ENCODE assay signal across 41 cellular contexts in the genomic region with DNA sequence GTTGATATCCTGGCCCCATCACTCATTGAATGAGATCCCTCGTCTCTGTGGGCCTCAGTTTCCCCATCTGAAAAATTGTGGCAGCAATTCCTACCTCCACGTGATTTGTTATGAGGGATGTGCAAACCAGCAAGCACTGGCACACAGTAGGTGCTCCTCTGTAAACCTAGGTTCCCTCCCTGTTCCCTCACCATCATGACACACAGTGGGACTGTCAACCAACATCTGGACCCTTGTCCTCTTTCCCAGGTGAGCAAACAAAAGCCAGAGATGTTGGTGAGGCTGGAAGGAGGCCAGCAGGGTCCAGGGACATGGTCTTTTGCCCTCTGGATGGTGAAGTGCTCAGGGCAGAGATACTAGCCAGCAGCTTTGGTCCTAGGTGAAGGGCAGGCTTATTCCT. TPM values are rescaled to one million over a fixed set of nuclear protein-coding genes. Genes with fewer than 3 reads are reported as not detected.
"Had no signal": no experiment of that assay in that cellular context is flagged by ENCODE, and none has a peak within 500 bp of the region (broad histone marks: within the 10 kb centered on the region; RNA-seq: fewer than 3 reads in every experiment).

No MANE protein-coding gene starts in this region.

- H3K27ac ChIP-seq: adrenal gland, ascending aorta, body of pancreas, brain microvascular endothelial cell, breast epithelium, cardiac muscle cell had no signal

- DNase-seq: activated effector memory CD4-positive, alpha-beta T cell treated with anti-CD3 and anti-CD28 coated beads, Interleukin-2, amount 50 U/mL, for 16 hours; activated effector memory CD4-positive, alpha-beta T cell treated with Interleukin-2 at 50 U/mL for 16 hours; activated gamma-delta T cell; activated gamma-delta T cell treated with Interleukin-2 at 50 U/mL for 16 hours; activated naive CD4-positive, alpha-beta T cell; activated naive CD4-positive, alpha-beta T cell treated with anti-CD3 and anti-CD28 coated beads for 36 hours; activated naive CD4-positive, alpha-beta T cell treated with anti-CD3 and anti-CD28 coated beads, Interleukin-2, amount 10 ng/mL, durations not matched to agents 7 days and 5 days; activated naive CD4-positive, alpha-beta T cell treated with anti-CD3 and anti-CD28 coated beads, Interleukin-2, amount 50 U/mL, for 16 hours; activated naive CD4-positive, alpha-beta T cell treated with Interleukin-2 at 50 U/mL for 16 hours; activated naive CD8-positive, alpha-beta T cell treated with anti-CD3 and anti-CD28 coated beads for 36 hours; activated naive CD8-positive, alpha-beta T cell treated with anti-CD3 and anti-CD28 coated beads, Interleukin-2, amount 10 ng/mL, durations not matched to agents 7 days and 5 days; activated naive CD8-positive, alpha-beta T cell treated with anti-CD3 and anti-CD28 coated beads, Interleukin-2, amount 50 U/mL, for 24 hours; activated T-cell treated with anti-CD3 and anti-CD28 coated beads, Interleukin-2, amount 50 U/mL, for 24 hours; activated T-cell treated with anti-CD3 and anti-CD28 coated beads, Interleukin-2, amount 50 U/mL, for 4 hours; activated T-cell treated with anti-CD3 and anti-CD28 coated beads, Interleukin-2, amount 50 U/mL, for 48 hours; activated T-cell treated with anti-CD3 and anti-CD28 coated beads, Interleukin-2, amount 50 U/mL, for 72 hours; adrenal gland; amniotic stem cell; amygdala; anterior cingulate cortex; aorta; body of pancreas; brain microvascular endothelial cell; caudate nucleus; central memory CD4-positive, alpha-beta T cell; cerebellar nuclear complex had no signal

- H3K27me3 Mint-ChIP-seq: activated naive CD8-positive, alpha-beta T cell; activated naive CD8-positive, alpha-beta T cell treated with anti-CD3 and anti-CD28 coated beads for 36 hours had no signal

- H3K4me3 ChIP-seq: adrenal gland, ascending aorta, body of pancreas, breast epithelium, cardiac muscle cell had no signal

- H3K36me3 Mint-ChIP-seq: activated naive CD4-positive, alpha-beta T cell treated with anti-CD3 and anti-CD28 coated beads, Interleukin-2, amount 10 ng/mL, durations not matched to agents 7 days and 5 days; activated naive CD4-positive, alpha-beta T cell treated with anti-CD3 and anti-CD28 coated beads, Interleukin-2, amount 50 U/mL, for 24 hours; activated naive CD4-positive, alpha-beta T cell treated with anti-CD3 and anti-CD28 coated beads, Interleukin-2, amount 50 U/mL, for 72 hours; activated naive CD8-positive, alpha-beta T cell; activated naive CD8-positive, alpha-beta T cell treated with anti-CD3 and anti-CD28 coated beads for 36 hours; activated naive CD8-positive, alpha-beta T cell treated with anti-CD3 and anti-CD28 coated beads, Interleukin-2, amount 10 ng/mL, durations not matched to agents 7 days and 5 days; brain had no signal

- ATAC-seq: activated naive CD4-positive, alpha-beta T cell treated with anti-CD3 and anti-CD28 coated beads, Interleukin-2, amount 50 U/mL, for 72 hours; activated naive CD8-positive, alpha-beta T cell treated with anti-CD3 and anti-CD28 coated beads, Interleukin-2, amount 50 U/mL, for 24 hours; activated T-cell treated with anti-CD3 and anti-CD28 coated beads, Interleukin-2, amount 50 U/mL, for 4 hours; activated T-cell treated with anti-CD3 and anti-CD28 coated beads, Interleukin-2, amount 50 U/mL, for 72 hours; activated T-helper 17 cell treated with anti-CD3 and anti-CD28 coated beads, Interleukin-2, amount 50 U/mL, for 72 hours; body of pancreas had no signal

- H3K9me3 ChIP-seq: adrenal gland, ascending aorta, body of pancreas, breast epithelium had no signal

- H3K9me3 Mint-ChIP-seq: activated naive CD4-positive, alpha-beta T cell treated with anti-CD3 and anti-CD28 coated beads for 36 hours; activated naive CD4-positive, alpha-beta T cell treated with anti-CD3 and anti-CD28 coated beads, Interleukin-2, amount 10 ng/mL, durations not matched to agents 7 days and 5 days; activated naive CD4-positive, alpha-beta T cell treated with anti-CD3 and anti-CD28 coated beads, Interleukin-2, amount 50 U/mL, for 24 hours; activated naive CD4-positive, alpha-beta T cell treated with anti-CD3 and anti-CD28 coated beads, Interleukin-2, amount 50 U/mL, for 72 hours; activated naive CD8-positive, alpha-beta T cell treated with anti-CD3 and anti-CD28 coated beads for 36 hours; activated naive CD8-positive, alpha-beta T cell treated with anti-CD3 and anti-CD28 coated beads, Interleukin-2, amount 10 ng/mL, durations not matched to agents 7 days and 5 days; activated naive CD8-positive, alpha-beta T cell treated with anti-CD3 and anti-CD28 coated beads, Interleukin-2, amount 50 U/mL, for 24 hours; activated T-cell treated with anti-CD3 and anti-CD28 coated beads, Interleukin-2, amount 50 U/mL, for 24 hours; activated T-cell treated with anti-CD3 and anti-CD28 coated beads, Interleukin-2, amount 50 U/mL, for 4 hours; activated T-cell treated with anti-CD3 and anti-CD28 coated beads, Interleukin-2, amount 50 U/mL, for 72 hours; activated T-helper 1 cell treated with anti-CD3 and anti-CD28 coated beads, Interleukin-12 subunit alpha, Interleukin-12 subunit beta, Interleukin-2, Interleukin-4 antibody, amounts not matched to agents 30 ng/mL and 10 ng/mL and 1 ng/mL, durations not matched to agents 14 hours and 24 hours and 36 hours; activated T-helper 17 cell treated with anti-CD3 and anti-CD28 coated beads, Interleukin-2, amount 50 U/mL, for 72 hours; activated T-helper 2 cell treated with anti-CD3 and anti-CD28 coated beads, Interferon-gamma antibody, Interleukin-2, Interleukin-4, amounts not matched to agents 10 μg/mL and 5 μg/mL and 100 μg/mL, durations not matched to agents 14 hours and 24 hours and 36 hours; brain; central memory CD8-positive, alpha-beta T cell had no signal

- H3K27me3 ChIP-seq: ascending aorta, body of pancreas, brain microvascular endothelial cell, breast epithelium, cardiac muscle cell had no signal

- H3K4me1 Mint-ChIP-seq: activated T-helper 17 cell treated with anti-CD3 and anti-CD28 coated beads, Interleukin-2, amount 50 U/mL, for 72 hours; brain had no signal

- FAIRE-seq: astrocyte had no signal

- H3K27ac Mint-ChIP-seq: activated naive CD4-positive, alpha-beta T cell treated with anti-CD3 and anti-CD28 coated beads for 36 hours; activated naive CD4-positive, alpha-beta T cell treated with anti-CD3 and anti-CD28 coated beads, Interleukin-2, amount 10 ng/mL, durations not matched to agents 7 days and 5 days; activated naive CD4-positive, alpha-beta T cell treated with anti-CD3 and anti-CD28 coated beads, Interleukin-2, amount 50 U/mL, for 24 hours; activated naive CD4-positive, alpha-beta T cell treated with anti-CD3 and anti-CD28 coated beads, Interleukin-2, amount 50 U/mL, for 72 hours; activated naive CD8-positive, alpha-beta T cell; activated naive CD8-positive, alpha-beta T cell treated with anti-CD3 and anti-CD28 coated beads for 36 hours; activated naive CD8-positive, alpha-beta T cell treated with anti-CD3 and anti-CD28 coated beads, Interleukin-2, amount 10 ng/mL, durations not matched to agents 7 days and 5 days; activated naive CD8-positive, alpha-beta T cell treated with anti-CD3 and anti-CD28 coated beads, Interleukin-2, amount 50 U/mL, for 24 hours; activated T-cell treated with anti-CD3 and anti-CD28 coated beads, Interleukin-2, amount 50 U/mL, for 24 hours; activated T-cell treated with anti-CD3 and anti-CD28 coated beads, Interleukin-2, amount 50 U/mL, for 72 hours; activated T-helper 1 cell treated with anti-CD3 and anti-CD28 coated beads, Interleukin-12 subunit alpha, Interleukin-12 subunit beta, Interleukin-2, Interleukin-4 antibody, amounts not matched to agents 30 ng/mL and 10 ng/mL and 1 ng/mL, durations not matched to agents 14 hours and 24 hours and 36 hours; activated T-helper 17 cell treated with anti-CD3 and anti-CD28 coated beads, Interleukin-2, amount 50 U/mL, for 72 hours; activated T-helper 2 cell treated with anti-CD3 and anti-CD28 coated beads, Interferon-gamma antibody, Interleukin-2, Interleukin-4, amounts not matched to agents 10 μg/mL and 5 μg/mL and 100 μg/mL, durations not matched to agents 14 hours and 24 hours and 36 hours; brain had no signal

- H3K4me3 Mint-ChIP-seq: activated naive CD4-positive, alpha-beta T cell treated with anti-CD3 and anti-CD28 coated beads for 36 hours; activated naive CD4-positive, alpha-beta T cell treated with anti-CD3 and anti-CD28 coated beads, Interleukin-2, amount 10 ng/mL, durations not matched to agents 7 days and 5 days; activated naive CD4-positive, alpha-beta T cell treated with anti-CD3 and anti-CD28 coated beads, Interleukin-2, amount 50 U/mL, for 24 hours; activated naive CD8-positive, alpha-beta T cell; activated naive CD8-positive, alpha-beta T cell treated with anti-CD3 and anti-CD28 coated beads for 36 hours; activated naive CD8-positive, alpha-beta T cell treated with anti-CD3 and anti-CD28 coated beads, Interleukin-2, amount 10 ng/mL, durations not matched to agents 7 days and 5 days; activated naive CD8-positive, alpha-beta T cell treated with anti-CD3 and anti-CD28 coated beads, Interleukin-2, amount 50 U/mL, for 24 hours; activated T-cell treated with anti-CD3 and anti-CD28 coated beads, Interleukin-2, amount 50 U/mL, for 24 hours; activated T-cell treated with anti-CD3 and anti-CD28 coated beads, Interleukin-2, amount 50 U/mL, for 4 hours; activated T-cell treated with anti-CD3 and anti-CD28 coated beads, Interleukin-2, amount 50 U/mL, for 72 hours; activated T-helper 1 cell treated with anti-CD3 and anti-CD28 coated beads, Interleukin-12 subunit alpha, Interleukin-12 subunit beta, Interleukin-2, Interleukin-4 antibody, amounts not matched to agents 30 ng/mL and 10 ng/mL and 1 ng/mL, durations not matched to agents 14 hours and 24 hours and 36 hours; activated T-helper 17 cell treated with anti-CD3 and anti-CD28 coated beads, Interleukin-2, amount 50 U/mL, for 72 hours; brain; central memory CD8-positive, alpha-beta T cell had no signal

- H3K36me3 ChIP-seq: adrenal gland, ascending aorta, brain microvascular endothelial cell, breast epithelium, cardiac muscle cell had no signal

- H3K4me1 ChIP-seq: adrenal gland, ascending aorta, body of pancreas, breast epithelium had no signal

RNA-seq across cellular contexts. Expression of a gene that starts 26.1 kb away (rescaled TPM):
- total RNA-seq: activated naive CD4-positive, alpha-beta T cell treated with anti-CD3 and anti-CD28 coated beads for 36 hours; activated naive CD4-positive, alpha-beta T cell treated with anti-CD3 and anti-CD28 coated beads, Interleukin-2, amount 50 U/mL, for 72 hours; activated naive CD8-positive, alpha-beta T cell treated with anti-CD3 and anti-CD28 coated beads for 36 hours; activated T-cell treated with anti-CD3 and anti-CD28 coated beads, Interleukin-2, amount 50 U/mL, for 4 hours; activated T-helper 1 cell treated with anti-CD3 and anti-CD28 coated beads, Interleukin-12 subunit alpha, Interleukin-12 subunit beta, Interleukin-2, Interleukin-4 antibody, amounts not matched to agents 30 ng/mL and 10 ng/mL and 1 ng/mL, durations not matched to agents 14 hours and 24 hours and 36 hours; activated T-helper 17 cell treated with anti-CD3 and anti-CD28 coated beads, Interleukin-2, amount 50 U/mL, for 72 hours; activated T-helper 2 cell treated with anti-CD3 and anti-CD28 coated beads, Interferon-gamma antibody, Interleukin-2, Interleukin-4, amounts not matched to agents 10 μg/mL and 5 μg/mL and 100 μg/mL, durations not matched to agents 14 hours and 24 hours and 36 hours; body of pancreas; breast epithelium; bronchial epithelial cell; cardiac septum; chondrocyte had no signal
- polyA plus RNA-seq: aorta had no signal

RNA-seq across cellular contexts. Expression of a gene that starts 59.9 kb away (rescaled TPM):
- total RNA-seq: activated naive CD4-positive, alpha-beta T cell treated with anti-CD3 and anti-CD28 coated beads for 36 hours; activated naive CD8-positive, alpha-beta T cell treated with anti-CD3 and anti-CD28 coated beads for 36 hours; activated naive CD8-positive, alpha-beta T cell treated with anti-CD3 and anti-CD28 coated beads, Interleukin-2, amount 10 ng/mL, durations not matched to agents 7 days and 5 days; activated T-cell treated with anti-CD3 and anti-CD28 coated beads, Interleukin-2, amount 50 U/mL, for 4 hours; activated T-cell treated with anti-CD3 and anti-CD28 coated beads, Interleukin-2, amount 50 U/mL, for 72 hours; activated T-helper 1 cell treated with anti-CD3 and anti-CD28 coated beads, Interleukin-12 subunit alpha, Interleukin-12 subunit beta, Interleukin-2, Interleukin-4 antibody, amounts not matched to agents 30 ng/mL and 10 ng/mL and 1 ng/mL, durations not matched to agents 14 hours and 24 hours and 36 hours; activated T-helper 2 cell treated with anti-CD3 and anti-CD28 coated beads, Interferon-gamma antibody, Interleukin-2, Interleukin-4, amounts not matched to agents 10 μg/mL and 5 μg/mL and 100 μg/mL, durations not matched to agents 14 hours and 24 hours and 36 hours; bronchial epithelial cell; cardiac septum had no signal
